ENCODE assay signal across 21 cellular contexts in the genomic region with DNA sequence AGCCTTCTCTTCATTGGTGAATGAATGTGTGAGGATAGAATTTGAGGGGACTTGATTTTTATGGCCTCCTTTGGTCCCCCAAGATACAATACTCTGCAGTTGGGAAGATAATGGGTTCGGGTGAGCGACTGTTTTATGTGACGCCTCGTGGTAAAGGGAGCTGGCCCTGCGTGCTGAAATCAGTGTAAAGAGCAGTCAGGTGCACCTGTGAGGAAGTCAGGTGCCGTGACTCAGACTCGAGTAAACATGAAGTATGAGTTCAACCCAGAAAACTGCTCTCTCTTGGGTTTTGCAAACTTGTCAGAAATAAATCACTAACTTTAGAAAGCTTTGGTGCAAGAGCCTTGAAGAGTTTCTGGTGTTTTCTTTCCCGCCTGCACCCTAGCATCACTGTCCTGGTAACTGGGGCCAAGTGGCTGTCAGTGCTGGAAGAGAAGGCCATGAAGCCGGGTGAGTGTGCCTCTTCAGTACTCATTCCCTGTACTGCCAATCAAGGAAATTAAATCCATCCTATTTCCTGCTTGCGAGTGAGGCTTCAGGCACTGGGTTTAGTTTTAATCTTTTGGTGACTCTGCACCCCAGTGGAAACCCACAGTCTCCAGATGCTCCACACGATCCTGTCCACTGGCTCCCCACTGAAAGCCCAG. TPM values are rescaled to one million over a fixed set of nuclear protein-coding genes. Genes with fewer than 3 reads are reported as not detected.
DNase-seq lines count a peak whose midpoint lies in the region; ATAC-seq and TF ChIP-seq lines count a peak whose summit lies in the region.
"Had no signal": no experiment of that assay in that cellular context is flagged by ENCODE, and none has a peak within 500 bp of the region (broad histone marks: within the 10 kb centered on the region; RNA-seq: fewer than 3 reads in every experiment).

No MANE protein-coding gene starts in this region.

- H3K4me1 Mint-ChIP-seq in GM23338 = peaks cover 11% of the 10 kb centered on the region; the same call in 2 of the 3 replicates
- H3K4me1 Mint-ChIP-seq: activated CD4-positive, alpha-beta T cell treated with anti-CD3 and anti-CD28 coated beads for 36 hours; naive B cell; stimulated activated memory B cell treated with anti-CD40 and anti-IgM and Interleukin-4, amounts not matched to agents 10 μg/mL and 1 μg/mL and 100 μg/mL, for 72 hours had no signal

- H3K27me3 ChIP-seq in GM23338 (ENCODE audit: insufficient read depth) (no peaks in the 10 kb centered on the region), SU-DHL-6 (ENCODE audit: low read length) (no peaks in the 10 kb centered on the region), kidney epithelial cell (ENCODE audit: control insufficient read depth, insufficient read depth, low read length) (no peaks in the 10 kb centered on the region), stomach (no peaks in the 10 kb centered on the region)
- H3K27me3 ChIP-seq: heart left ventricle had no signal

- intact Hi-C loops in stomach (cut with DNase I; ENCODE audit: low total_unique reads) = no loop called here

- TF ChIP-seq CTCF in GM23338 (conservative IDR thresholded peaks at IDR 0.05; ENCODE audit: low read depth in 2 of 2) (no peak), SU-DHL-6 (IDR thresholded peaks at IDR 0.05; ENCODE audit: insufficient read depth, low read length, poor library complexity, severe bottlenecking) (no peak), kidney epithelial cell (IDR thresholded peaks at IDR 0.05; ENCODE audit: insufficient read depth, low read length, poor library complexity, severe bottlenecking) (no peak), stomach (IDR thresholded peaks at IDR 0.05) (no peak)

- peaks cover 9% of the 10 kb centered on the region for H3K27me3 Mint-ChIP-seq in GM23338 (ENCODE audit: insufficient read depth, low read depth, poor library complexity)
- H3K27me3 Mint-ChIP-seq: activated CD4-positive, alpha-beta T cell treated with anti-CD3 and anti-CD28 coated beads for 36 hours; activated naive CD8-positive, alpha-beta T cell; naive B cell; stimulated activated memory B cell treated with anti-CD40 and anti-IgM and Interleukin-4, amounts not matched to agents 10 μg/mL and 1 μg/mL and 100 μg/mL, for 72 hours had no signal

- H4K20me1 ChIP-seq in GM23338 (replicated peaks; ENCODE audit: insufficient read depth) = 0 out of 2 replicates have a peak, but pooled peaks cover 3% of the 10 kb centered on the region
- H4K20me1 ChIP-seq in SU-DHL-6 (ENCODE audit: low read depth, low read length) = no peaks in the 10 kb centered on the region

- peaks cover 22% of the 10 kb centered on the region; the same call in 2 of the 3 replicates for H3K36me3 Mint-ChIP-seq in GM23338 (ENCODE audit: low read depth)

- no peaks in the 10 kb centered on the region for H3K9me3 ChIP-seq in SU-DHL-6 (ENCODE audit: insufficient read depth, low read length)
- no peaks in the 10 kb centered on the region for H3K9me3 ChIP-seq in stomach
- H3K9me3 ChIP-seq: heart left ventricle, thoracic aorta had no signal

- H3K4me3 Mint-ChIP-seq in GM23338 = no peak overlapping the region
- H3K4me3 Mint-ChIP-seq: activated CD4-positive, alpha-beta T cell treated with anti-CD3 and anti-CD28 coated beads for 36 hours; activated naive CD8-positive, alpha-beta T cell; activated T-helper 1 cell treated with anti-CD3 and anti-CD28 coated beads, Interleukin-12 subunit alpha, Interleukin-12 subunit beta, Interleukin-2, Interleukin-4 antibody, amounts not matched to agents 30 ng/mL and 10 ng/mL and 1 ng/mL, durations not matched to agents 14 hours and 24 hours and 36 hours; endodermal cell; H9; naive B cell; stimulated activated memory B cell treated with anti-CD40 and anti-IgM and Interleukin-4, amounts not matched to agents 10 μg/mL and 1 μg/mL and 100 μg/mL, for 72 hours had no signal

- TF ChIP-seq POLR2A in stomach (IDR thresholded peaks at IDR 0.05) = no peak

- H3F3A ChIP-seq in GM23338 (replicated peaks; ENCODE audit: low read depth) = no peaks in the 10 kb centered on the region
- no peaks in the 10 kb centered on the region; the same call in 1 of the 2 replicates for H3F3A ChIP-seq in SU-DHL-6 (ENCODE audit: insufficient read depth)

- H3K27ac ChIP-seq in GM23338 (ENCODE audit: low read depth) = 0 out of 2 replicates have a peak overlapping the region, but pooled peaks have one; percentile 26
- H3K27ac ChIP-seq in SU-DHL-6 (ENCODE audit: low read depth, low read length) = peak overlapping the region; percentile 85
- peak overlapping the region; percentile 58 to 84 (median 66) for H3K27ac ChIP-seq in stomach
- H3K27ac ChIP-seq: heart left ventricle, thoracic aorta had no signal

- DNase-seq in GM23338 (ENCODE audit: low spot score) (no peak), kidney epithelial cell (ENCODE audit: low read depth) (peak; percentile 2), stomach (peak; percentile 66), KBM-7 (no peak)
- DNase-seq: activated CD4-positive, alpha-beta T cell treated with anti-CD3 and anti-CD28 coated beads for 36 hours; EL; endodermal cell; H9; heart left ventricle; naive B cell; NCI-H1105; NCI-H2081 treated with DMSO at 0.1 percent for 48 hours; Right ventricle myocardium superior had no signal

- ATAC-seq in GM23338 (no peak), HG02763 (IDR thresholded peaks at IDR 0.05; ENCODE audit: unreplicated experiment) (no peak), HG03378 (IDR thresholded peaks at IDR 0.05; ENCODE audit: unreplicated experiment) (no peak)
- ATAC-seq: activated CD4-positive, alpha-beta T cell treated with anti-CD3 and anti-CD28 coated beads for 36 hours; heart left ventricle; sciatic nerve; stimulated activated memory B cell treated with anti-CD40 and anti-IgM and Interleukin-4, amounts not matched to agents 10 μg/mL and 1 μg/mL and 100 μg/mL, for 72 hours had no signal

- H3K27ac Mint-ChIP-seq in GM23338 = no peak overlapping the region
- H3K27ac Mint-ChIP-seq: activated CD4-positive, alpha-beta T cell treated with anti-CD3 and anti-CD28 coated beads for 36 hours; activated naive CD8-positive, alpha-beta T cell; activated T-helper 1 cell treated with anti-CD3 and anti-CD28 coated beads, Interleukin-12 subunit alpha, Interleukin-12 subunit beta, Interleukin-2, Interleukin-4 antibody, amounts not matched to agents 30 ng/mL and 10 ng/mL and 1 ng/mL, durations not matched to agents 14 hours and 24 hours and 36 hours; endodermal cell; H9; stimulated activated memory B cell treated with anti-CD40 and anti-IgM and Interleukin-4, amounts not matched to agents 10 μg/mL and 1 μg/mL and 100 μg/mL, for 72 hours had no signal

- no peak overlapping the region for H2AFZ ChIP-seq in GM23338
- H2AFZ ChIP-seq in SU-DHL-6 (ENCODE audit: low read depth, low read length, severe bottlenecking) = no peak overlapping the region

- H3K9me3 Mint-ChIP-seq in GM23338 = no peaks in the 10 kb centered on the region; the same call in 2 of the 3 replicates
- H3K9me3 Mint-ChIP-seq: activated T-helper 1 cell treated with anti-CD3 and anti-CD28 coated beads, Interleukin-12 subunit alpha, Interleukin-12 subunit beta, Interleukin-2, Interleukin-4 antibody, amounts not matched to agents 30 ng/mL and 10 ng/mL and 1 ng/mL, durations not matched to agents 14 hours and 24 hours and 36 hours; endodermal cell; H9; naive B cell; stimulated activated memory B cell treated with anti-CD40 and anti-IgM and Interleukin-4, amounts not matched to agents 10 μg/mL and 1 μg/mL and 100 μg/mL, for 72 hours had no signal

- H3K36me3 ChIP-seq in GM23338 (ENCODE audit: insufficient read depth) (no peaks in the 10 kb centered on the region; the same call in none of the 2 replicates), SU-DHL-6 (ENCODE audit: low read length) (no peaks in the 10 kb centered on the region), kidney epithelial cell (ENCODE audit: control insufficient read depth, insufficient read depth, low read length) (peaks cover 3% of the 10 kb centered on the region), stomach (peaks cover 0 to 86% (median 58%) of the 10 kb centered on the region in 4 donors)
- H3K36me3 ChIP-seq: thoracic aorta had no signal

- TF ChIP-seq EP300 in stomach (IDR thresholded peaks at IDR 0.05) = no peak

- H3K4me1 ChIP-seq in GM23338 (ENCODE audit: insufficient read depth) (no peaks in the 10 kb centered on the region), stomach (peaks cover 0 to 11% (median 7%) of the 10 kb centered on the region in 4 donors)

- WGBS in stomach, 5 donors = 41 to 73% (median 52%) methylated on average over 11 of the region's 11 CpGs

- H3K9me2 ChIP-seq in GM23338 (ENCODE audit: insufficient read depth) = no peaks in the 10 kb centered on the region
- H3K9me2 ChIP-seq in SU-DHL-6 (replicated peaks; ENCODE audit: insufficient read depth, low read length) = no peaks in the 10 kb centered on the region

- no peaks in the 10 kb centered on the region for H3K79me2 ChIP-seq in GM23338 (replicated peaks; ENCODE audit: insufficient read depth)
- no peaks in the 10 kb centered on the region for H3K79me2 ChIP-seq in SU-DHL-6 (ENCODE audit: insufficient read depth, low read length)

- in situ Hi-C loops in KBM-7 (cut with MboI; ENCODE audit: low pct_unique_long_range_greater_than_20kb, low sequenced_read_pairs) = no loop called here

- H3K4me2 ChIP-seq in GM23338 = no peak overlapping the region
- peak overlapping the region; percentile 41 for H3K4me2 ChIP-seq in SU-DHL-6 (ENCODE audit: low read depth, low read length, poor library complexity, severe bottlenecking)

- peak overlapping the region; percentile 38; the same call in 1 of the 2 replicates for H3K9ac ChIP-seq in SU-DHL-6 (ENCODE audit: low read length)

- H3K4me3 ChIP-seq in GM23338 = no peak overlapping the region
- no peak overlapping the region for H3K4me3 ChIP-seq in SU-DHL-6 (ENCODE audit: insufficient read depth, low read length, poor library complexity, severe bottlenecking)
- no peak overlapping the region for H3K4me3 ChIP-seq in kidney epithelial cell (ENCODE audit: low read depth, low read length)
- no peak overlapping the region for H3K4me3 ChIP-seq in stomach
- H3K4me3 ChIP-seq: heart left ventricle, thoracic aorta had no signal

RNA-seq across cellular contexts. Expression of gene AACS, which starts 59.2 kb away (rescaled TPM):
- 64.4 and 64.5 TPM in 2 replicates for total RNA-seq in GM23338 (2014; rRNA removed; shearing (Covaris generic))
- 31.1 and 33.0 TPM in 2 replicates for polyA plus RNA-seq in GM23338 (2016; fragmentation: Nextera tagmentation; extraction: Ambion mirVana)
- total RNA-seq in kidney epithelial cell = 32.5 and 35.7 TPM in 2 replicates
- 10 to 100 TPM; 23.9 to 56.5 (median 26.3) TPM for total RNA-seq in stomach
- polyA plus RNA-seq in stomach = 10 to 100 TPM; 15.0 to 20.2 (median 17.9) TPM

Comparison
In these comparisons a context has a peak if more than half of its experiments do, and no peak if none do; other contexts are left out.
1. DNase-seq: peak in kidney epithelial cell (single experiment) and stomach (single experiment); none in GM23338 (single experiment) and KBM-7 (single experiment).
2. H3K27ac ChIP-seq: peak in every context shown above with its lines; median percentile 85 in SU-DHL-6; 66 in stomach; 26 in GM23338.